In the genomic region with DNA sequence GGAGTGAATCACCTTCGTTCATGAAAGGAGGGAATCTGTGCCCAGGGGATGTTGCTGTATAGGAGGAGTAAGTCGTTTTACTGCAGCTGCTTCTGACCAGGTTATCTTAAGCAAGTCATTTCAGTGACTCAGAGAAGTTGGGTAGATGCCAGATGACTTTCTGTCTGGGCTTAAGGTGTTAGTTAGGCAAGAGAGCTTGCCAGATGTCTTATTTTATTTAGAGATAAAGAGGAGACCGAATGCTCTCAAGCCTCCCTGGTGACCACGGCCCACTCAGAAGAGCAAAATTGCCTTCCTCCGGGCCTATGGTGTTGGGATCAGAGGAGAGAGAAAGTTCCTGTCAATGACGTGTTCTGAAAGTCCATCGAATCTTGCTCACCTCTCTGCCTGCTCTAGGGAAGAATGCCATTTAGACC, we compare ENCODE assay signal across 14 cellular contexts. TPM values are rescaled to one million over a fixed set of nuclear protein-coding genes. Genes with fewer than 3 reads are reported as not detected.
DNase-seq lines count a peak whose midpoint lies in the region; ATAC-seq, FAIRE-seq and TF ChIP-seq lines count a peak whose summit lies in the region.
"Had no signal": no experiment of that assay in that cellular context is flagged by ENCODE, and none has a peak within 500 bp of the region (broad histone marks: within the 10 kb centered on the region; RNA-seq: fewer than 3 reads in every experiment).

No MANE protein-coding gene starts in this region.

- no peak for ATAC-seq in HG03025 (IDR thresholded peaks at IDR 0.05; ENCODE audit: low FRiP score, unreplicated experiment)
- ATAC-seq in HG02870 (IDR thresholded peaks at IDR 0.05; ENCODE audit: unreplicated experiment): no peak
- ATAC-seq: T-helper 17 cell had no signal

- intact Hi-C loops in A673 (cut with micrococcal nuclease; ENCODE audit: unreplicated experiment): loop anchor here (5.0 kb wide), 1 partner anchor 382 kb away; no protein-coding TSS in a partner anchor
- intact Hi-C loops in kidney (cut with DNase I): no loop called here

- POLR2A ChIA-PET in A673 (lab: Charles Lee; ENCODE audit: low non-redundant PET): no interaction called here

- BruUV-seq in A673 (replicated peaks; lab: Mats Ljungman, UMichigan): no TSS peak

- H3K9me3 ChIP-seq in A673 (ENCODE audit: low read depth, low read length, poor library complexity, severe bottlenecking): no peaks in the 10 kb centered on the region
- H3K9me3 ChIP-seq in kidney (ENCODE audit: control insufficient read depth in 1 of 2, low read length in 2 of 2): no peaks in the 10 kb centered on the region

- H3K27me3 ChIP-seq in A673 (replicated peaks; ENCODE audit: insufficient read depth, low read depth, low read length, poor library complexity): no peaks in the 10 kb centered on the region
- H3K27me3 ChIP-seq: BLaER1 treated with 17β-estradiol and CSF1 and Interleukin-3, amounts not matched to agents 10 nM and 100 nM had no signal

- DNase-seq in A673 (ENCODE audit: low spot score) (peak; percentile 10), HPDE6-E6E7 (ENCODE audit: extremely low spot score) (peak; percentile 89), SW 1271 (lab: John Stamatoyannopoulos, UW) (peak; percentile 3 to 41), fibroblast of the aortic adventitia (ENCODE audit: low read depth) (peak; percentile 96), kidney (no peak), islet precursor cell (no peak)
- DNase-seq: caudate nucleus; NCI-H510A treated with DMSO at 0.1 percent for 48 hours; stimulated activated CD4-positive, alpha-beta T cell treated with anti-CD3 and anti-CD28 coated beads, Interleukin-15, amount 100 ng/mL, for 24 hours; stimulated activated naive CD4-positive, alpha-beta T cell treated with Interleukin-2 at 50 U/mL for 16 hours; T-helper 17 cell had no signal

- no peak for FAIRE-seq in kidney (lab: Jason Lieb, UNC)

- H3K27ac ChIP-seq in A673 (ENCODE audit: low read depth, low read length, poor library complexity, severe bottlenecking) (no peak overlapping the region), kidney (ENCODE audit: low read depth in 2 of 2, low read length in 2 of 2) (no peak overlapping the region)
- H3K27ac ChIP-seq: BLaER1 treated with 17β-estradiol and CSF1 and Interleukin-3, amounts not matched to agents 10 nM and 100 nM had no signal

- CTCF ChIA-PET in A673 (lab: Charles Lee): no interaction called here

- no peaks in the 10 kb centered on the region for H3K36me3 ChIP-seq in A673 (ENCODE audit: insufficient read depth, low read length, poor library complexity, severe bottlenecking)
- H3K36me3 ChIP-seq in kidney (ENCODE audit: control insufficient read depth in 1 of 2, insufficient read depth in 2 of 2, low read length in 2 of 2): no peaks in the 10 kb centered on the region
- H3K36me3 ChIP-seq: BLaER1 treated with 17β-estradiol and CSF1 and Interleukin-3, amounts not matched to agents 10 nM and 100 nM had no signal

- no peak for TF ChIP-seq CTCF in A673 (conservative IDR thresholded peaks at IDR 0.05; ENCODE audit: low read depth, low read length)
- TF ChIP-seq CTCF in fibroblast of the aortic adventitia (IDR thresholded peaks at IDR 0.05; ENCODE audit: insufficient read depth, low read length): no peak
- TF ChIP-seq CTCF in kidney (IDR thresholded peaks at IDR 0.05; ENCODE audit: borderline replicate concordance, extremely low read depth, insufficient read depth): no peak

- H3K4me1 ChIP-seq in A673 (ENCODE audit: insufficient read depth, low read length, poor library complexity, severe bottlenecking): no peaks in the 10 kb centered on the region
- H3K4me1 ChIP-seq in kidney (ENCODE audit: control insufficient read depth in 1 of 2, insufficient read depth in 1 of 2, low read depth in 1 of 2, low read length in 2 of 2): no peaks in the 10 kb centered on the region

- H3K4me3 ChIP-seq in A673 (ENCODE audit: low read depth, low read length, poor library complexity, severe bottlenecking) (no peak overlapping the region), fibroblast of the aortic adventitia (ENCODE audit: low read depth, low read length) (no peak overlapping the region), kidney (ENCODE audit: low read length in 2 of 2) (no peak overlapping the region)
- H3K4me3 ChIP-seq: BLaER1 treated with 17β-estradiol and CSF1 and Interleukin-3, amounts not matched to agents 10 nM and 100 nM had no signal

- H3K9ac ChIP-seq in kidney (ENCODE audit: low read length in 2 of 2): no peak overlapping the region
- H3K9ac ChIP-seq: BLaER1 treated with 17β-estradiol and CSF1 and Interleukin-3, amounts not matched to agents 10 nM and 100 nM had no signal

RNA-seq across cellular contexts. Expression of a gene that starts 16.3 kb away (rescaled TPM):
- total RNA-seq in A673 (2021) (18.4 and 20.0 TPM in 2 replicates), fibroblast of the aortic adventitia (ENCODE audit: low replicate concordance) (10.7 and 16.7 TPM in 2 replicates), kidney (22.6 TPM)
- polyA plus RNA-seq in kidney (ENCODE audit: insufficient read depth, low read depth, low replicate concordance): 3.5 TPM

Comparison
In these comparisons a context has a peak if more than half of its experiments do, and no peak if none do; other contexts are left out.
1. DNase-seq: peak in A673 (single experiment), HPDE6-E6E7 (single experiment), SW 1271 (2 of 2) and fibroblast of the aortic adventitia (single experiment); none in kidney (single experiment) and islet precursor cell (single experiment).